Comparison of ENCODE assay signal across 15 cellular contexts in genomic region chr1:76137746-76138145, GRCh38.
"Had no signal": no experiment of that assay in that cellular context is flagged by ENCODE, and none has a peak within 500 bp of the region (broad histone marks: within the 10 kb centered on the region; RNA-seq: fewer than 3 reads in every experiment).

No MANE protein-coding gene starts in this region.

- H3K27ac Mint-ChIP-seq: activated CD4-positive, alpha-beta T cell treated with anti-CD3 and anti-CD28 coated beads, Interleukin-2, amount 10 ng/mL, durations not matched to agents 7 days and 5 days; activated naive CD8-positive, alpha-beta T cell; T-helper 2 cell treated with Interferon-gamma antibody and Interleukin-4, amounts not matched to agents 5 μg/mL and 100 μg/mL, for 36 hours had no signal

- H3K27me3 Mint-ChIP-seq: activated CD4-positive, alpha-beta T cell treated with anti-CD3 and anti-CD28 coated beads, Interleukin-2, amount 10 ng/mL, durations not matched to agents 7 days and 5 days; activated naive CD8-positive, alpha-beta T cell had no signal

- H3K4me3 Mint-ChIP-seq: activated CD4-positive, alpha-beta T cell treated with anti-CD3 and anti-CD28 coated beads, Interleukin-2, amount 10 ng/mL, durations not matched to agents 7 days and 5 days; activated naive CD8-positive, alpha-beta T cell; neural crest cell; T-helper 2 cell treated with Interferon-gamma antibody and Interleukin-4, amounts not matched to agents 5 μg/mL and 100 μg/mL, for 36 hours had no signal

- H3K4me1 Mint-ChIP-seq: activated CD4-positive, alpha-beta T cell treated with anti-CD3 and anti-CD28 coated beads, Interleukin-2, amount 10 ng/mL, durations not matched to agents 7 days and 5 days had no signal

- H3K4me1 ChIP-seq: body of pancreas had no signal

- H3K9me3 ChIP-seq: body of pancreas, tibial artery had no signal

- H3K4me3 ChIP-seq: body of pancreas, tibial artery had no signal

- H3K27ac ChIP-seq: tibial artery had no signal

- H3K27me3 ChIP-seq: body of pancreas, tibial artery had no signal

- H3K36me3 Mint-ChIP-seq: activated naive CD8-positive, alpha-beta T cell had no signal

- DNase-seq: activated CD4-positive, alpha-beta T cell treated with anti-CD3 and anti-CD28 coated beads, Interleukin-2, amount 10 ng/mL, durations not matched to agents 7 days and 5 days; activated CD8-positive, alpha-beta memory T cell treated with anti-CD3 and anti-CD28 coated beads for 24 hours; activated gamma-delta T cell treated with Interleukin-2 at 50 U/mL for 16 hours; amygdala; body of pancreas; cortex of kidney; effector CD8-positive, alpha-beta T cell; hippocampal formation; midbrain; stimulated activated CD4-positive, alpha-beta T cell treated with anti-CD3 and anti-CD28 coated beads, Interleukin-12 subunit alpha, Interleukin-12 subunit beta, amount 100 ng/mL, for 4 hours; stimulated activated CD4-positive, alpha-beta T cell treated with anti-CD3 and anti-CD28 coated beads, Interleukin-2, amount 100 ng/mL, for 24 hours; tibial artery had no signal

- H3K9me3 Mint-ChIP-seq: activated CD4-positive, alpha-beta T cell treated with anti-CD3 and anti-CD28 coated beads, Interleukin-2, amount 10 ng/mL, durations not matched to agents 7 days and 5 days; neural crest cell; T-helper 2 cell treated with Interferon-gamma antibody and Interleukin-4, amounts not matched to agents 5 μg/mL and 100 μg/mL, for 36 hours had no signal

- H3K36me3 ChIP-seq: tibial artery had no signal
